13 cellular contexts compared by ENCODE assay signal in the genomic region with DNA sequence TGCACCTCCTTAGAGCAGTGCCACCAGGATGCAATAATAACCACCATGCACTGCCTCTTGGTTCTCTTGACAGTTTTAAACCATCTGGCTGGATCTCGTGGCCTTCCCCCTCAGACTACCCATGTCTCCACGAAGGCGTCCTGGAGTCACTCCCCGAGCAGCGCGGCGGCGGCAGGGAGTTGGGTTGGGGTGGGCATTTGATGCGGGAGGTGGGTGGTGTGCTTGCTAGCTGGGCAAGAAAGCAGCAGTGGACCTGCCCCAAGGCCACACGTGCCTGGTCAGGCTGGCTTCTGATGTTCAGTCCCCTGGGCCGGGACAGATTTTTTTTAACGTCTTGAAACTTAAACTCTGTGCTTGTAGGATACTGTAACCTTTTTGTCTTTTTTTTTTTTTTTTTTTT. TPM values are rescaled to one million over a fixed set of nuclear protein-coding genes. Genes with fewer than 3 reads are reported as not detected.
DNase-seq lines count a peak whose midpoint lies in the region; ATAC-seq and TF ChIP-seq lines count a peak whose summit lies in the region.
"Had no signal": no experiment of that assay in that cellular context is flagged by ENCODE, and none has a peak within 500 bp of the region (broad histone marks: within the 10 kb centered on the region; RNA-seq: fewer than 3 reads in every experiment).

No MANE protein-coding gene starts in this region.

- no peak for ATAC-seq in stimulated activated effector memory CD8-positive, alpha-beta T cell treated with anti-CD3 and anti-CD28 coated beads, Interleukin-12 subunit alpha, Interleukin-12 subunit beta, amount 100 ng/mL, for 72 hours
- ATAC-seq in GM18873 (IDR thresholded peaks at IDR 0.05; ENCODE audit: low FRiP score, unreplicated experiment): no peak
- ATAC-seq: PC-3 had no signal

- H3K27ac Mint-ChIP-seq in brain: peak overlapping the region in 3 of 5 experiments; percentile 45 to 76 (median 63)
- peak overlapping the region; percentile 43 for H3K27ac Mint-ChIP-seq in stimulated activated effector memory CD8-positive, alpha-beta T cell treated with anti-CD3 and anti-CD28 coated beads, Interleukin-12 subunit alpha, Interleukin-12 subunit beta, amount 100 ng/mL, for 72 hours

- DNase-seq in DMS 273 (lab: John Stamatoyannopoulos, UW; ENCODE audit: unreplicated experiment) (peak; percentile 48), DMS 273 treated with DMSO at 0.1 percent for 48 hours (lab: John Stamatoyannopoulos, UW) (no peak), NCI-H2107 (lab: John Stamatoyannopoulos, UW) (no peak)
- no peak for DNase-seq in stimulated activated effector memory CD8-positive, alpha-beta T cell treated with anti-CD3 and anti-CD28 coated beads, Interleukin-12 subunit alpha, Interleukin-12 subunit beta, amount 100 ng/mL, for 72 hours (ENCODE audit: low spot score in 2 of 2)
- DNase-seq: AML-193, NCI-H1417 treated with DMSO at 0.1 percent for 48 hours, NCI-H187 treated with DMSO at 0.1 percent for 48 hours, NCI-H226, NCI-H524 treated with DMSO at 0.1 percent for 48 hours, PC-3 had no signal

- H3K4me1 Mint-ChIP-seq in brain: peaks cover 38% of the 10 kb centered on the region
- H3K4me1 Mint-ChIP-seq in stimulated activated effector memory CD8-positive, alpha-beta T cell treated with anti-CD3 and anti-CD28 coated beads, Interleukin-12 subunit alpha, Interleukin-12 subunit beta, amount 100 ng/mL, for 72 hours: peaks cover 52% of the 10 kb centered on the region

- H3K9me3 Mint-ChIP-seq in brain: no peaks in the 10 kb centered on the region
- no peaks in the 10 kb centered on the region for H3K9me3 Mint-ChIP-seq in stimulated activated effector memory CD8-positive, alpha-beta T cell treated with anti-CD3 and anti-CD28 coated beads, Interleukin-12 subunit alpha, Interleukin-12 subunit beta, amount 100 ng/mL, for 72 hours

- H3K27me3 Mint-ChIP-seq in brain: no peaks in the 10 kb centered on the region

- H3K4me3 Mint-ChIP-seq in brain: no peak overlapping the region
- no peak overlapping the region for H3K4me3 Mint-ChIP-seq in stimulated activated effector memory CD8-positive, alpha-beta T cell treated with anti-CD3 and anti-CD28 coated beads, Interleukin-12 subunit alpha, Interleukin-12 subunit beta, amount 100 ng/mL, for 72 hours
- H3K4me3 Mint-ChIP-seq: CD14-positive monocyte had no signal

- H3K36me3 Mint-ChIP-seq in brain: peaks cover 39% of the 10 kb centered on the region
- peaks cover 95% of the 10 kb centered on the region for H3K36me3 Mint-ChIP-seq in stimulated activated effector memory CD8-positive, alpha-beta T cell treated with anti-CD3 and anti-CD28 coated beads, Interleukin-12 subunit alpha, Interleukin-12 subunit beta, amount 100 ng/mL, for 72 hours

- no peak for TF ChIP-seq CTCF in brain (conservative IDR thresholded peaks at IDR 0.05)

RNA-seq across cellular contexts. Expression of a gene that starts 3.9 kb away (rescaled TPM):
- 4.8 TPM for polyA plus RNA-seq in brain (ENCODE audit: insufficient read depth, low read depth, low replicate concordance)

RNA-seq across cellular contexts. Expression of a gene that starts 13.3 kb away (rescaled TPM):
- polyA plus RNA-seq in brain (ENCODE audit: insufficient read depth, low read depth, low replicate concordance): 113 TPM

RNA-seq across cellular contexts. Expression of a gene that starts 13.9 kb away (rescaled TPM):
- 83.6 TPM for polyA plus RNA-seq in brain (ENCODE audit: insufficient read depth, low read depth, low replicate concordance)

RNA-seq across cellular contexts. Expression of a gene that starts 36.4 kb away (rescaled TPM):
- polyA plus RNA-seq in brain (ENCODE audit: insufficient read depth, low read depth, low replicate concordance): 23.8 TPM

RNA-seq across cellular contexts. Expression of a gene that starts 37.7 kb away (rescaled TPM):
- polyA plus RNA-seq in brain (ENCODE audit: insufficient read depth, low read depth, low replicate concordance): 23.9 TPM
